1 cellular context compared by ENCODE assay signal in the genomic region with DNA sequence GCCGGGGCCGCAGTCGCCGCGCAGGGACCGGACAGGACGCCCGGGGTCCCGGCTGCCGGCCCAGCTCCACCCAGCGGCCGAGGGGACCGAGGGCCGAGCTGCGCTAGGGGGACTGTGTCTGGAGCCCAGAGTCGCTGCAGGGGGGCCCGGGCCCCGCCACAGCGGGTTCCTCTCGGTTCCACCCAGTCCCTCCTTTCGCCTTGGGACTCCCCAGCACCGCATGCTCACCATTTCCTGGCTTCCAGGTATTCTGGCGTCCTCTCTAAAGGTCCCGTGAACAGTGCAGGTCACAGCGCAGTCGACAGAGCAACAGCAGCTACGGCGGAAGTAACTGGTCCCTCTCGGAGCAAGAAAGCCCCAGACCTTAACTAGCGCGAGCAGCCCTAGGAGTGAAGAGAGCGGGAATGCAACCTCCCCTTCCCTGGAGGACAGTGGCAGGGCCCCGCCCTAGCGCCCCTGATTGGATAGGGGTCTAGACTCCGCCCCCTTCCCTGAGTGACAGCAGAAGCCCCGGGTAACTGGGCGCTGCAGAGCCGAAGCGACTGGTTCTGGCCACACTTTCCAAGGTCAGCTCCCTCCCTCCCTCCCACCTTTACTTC.
TF ChIP-seq lines count a peak whose summit lies in the region.

Gene ZNF878 (minus strand): TSS at position 391 of the 599 bp plus-strand sequence. CDS start 160 bp downstream, at position 231.

TF ChIP-seq in HepG2, 621 proteins besides CTCF, POLR2A, EP300 and RAD21 (continued from another document and continues in another):
- peak; percentile 88 for TF ChIP-seq ZNF18 (CRISPR knock-in tag; IDR thresholded peaks at IDR 0.05; ENCODE audit: insufficient replicate concordance)
- TF ChIP-seq TBX3 (IDR thresholded peaks at IDR 0.05; ENCODE audit: borderline replicate concordance): no peak
- no peak for TF ChIP-seq DPF2 (CRISPR knock-in tag; IDR thresholded peaks at IDR 0.05; ENCODE audit: borderline replicate concordance, low read depth)
- TF ChIP-seq, protein P1, sequence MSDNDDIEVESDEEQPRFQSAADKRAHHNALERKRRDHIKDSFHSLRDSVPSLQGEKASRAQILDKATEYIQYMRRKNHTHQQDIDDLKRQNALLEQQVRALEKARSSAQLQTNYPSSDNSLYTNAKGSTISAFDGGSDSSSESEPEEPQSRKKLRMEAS (IDR thresholded peaks at IDR 0.05): peak; percentile 48; the same call in 1 of the 2 replicates
- TF ChIP-seq NCOA5 (CRISPR knock-in tag; IDR thresholded peaks at IDR 0.05): no peak
- no peak for TF ChIP-seq MTF2 (CRISPR knock-in tag; IDR thresholded peaks at IDR 0.05; ENCODE audit: borderline replicate concordance)
- peak; percentile 56 for TF ChIP-seq AGO2 (optimal IDR thresholded peaks at IDR 0.05; ENCODE audit: low read depth, low read length)
- TF ChIP-seq ZNF776 (CRISPR knock-in tag; IDR thresholded peaks at IDR 0.05): peak; percentile 78; the same call in 1 of the 2 replicates
- TF ChIP-seq, protein P2, sequence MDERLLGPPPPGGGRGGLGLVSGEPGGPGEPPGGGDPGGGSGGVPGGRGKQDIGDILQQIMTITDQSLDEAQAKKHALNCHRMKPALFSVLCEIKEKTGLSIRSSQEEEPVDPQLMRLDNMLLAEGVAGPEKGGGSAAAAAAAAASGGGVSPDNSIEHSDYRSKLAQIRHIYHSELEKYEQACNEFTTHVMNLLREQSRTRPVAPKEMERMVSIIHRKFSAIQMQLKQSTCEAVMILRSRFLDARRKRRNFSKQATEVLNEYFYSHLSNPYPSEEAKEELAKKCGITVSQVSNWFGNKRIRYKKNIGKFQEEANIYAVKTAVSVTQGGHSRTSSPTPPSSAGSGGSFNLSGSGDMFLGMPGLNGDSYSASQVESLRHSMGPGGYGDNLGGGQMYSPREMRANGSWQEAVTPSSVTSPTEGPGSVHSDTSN (CRISPR knock-in tag; IDR thresholded peaks at IDR 0.05): peak; percentile 87
- TF ChIP-seq ZNF557 (CRISPR knock-in tag; IDR thresholded peaks at IDR 0.05): no peak
- TF ChIP-seq, protein P3, sequence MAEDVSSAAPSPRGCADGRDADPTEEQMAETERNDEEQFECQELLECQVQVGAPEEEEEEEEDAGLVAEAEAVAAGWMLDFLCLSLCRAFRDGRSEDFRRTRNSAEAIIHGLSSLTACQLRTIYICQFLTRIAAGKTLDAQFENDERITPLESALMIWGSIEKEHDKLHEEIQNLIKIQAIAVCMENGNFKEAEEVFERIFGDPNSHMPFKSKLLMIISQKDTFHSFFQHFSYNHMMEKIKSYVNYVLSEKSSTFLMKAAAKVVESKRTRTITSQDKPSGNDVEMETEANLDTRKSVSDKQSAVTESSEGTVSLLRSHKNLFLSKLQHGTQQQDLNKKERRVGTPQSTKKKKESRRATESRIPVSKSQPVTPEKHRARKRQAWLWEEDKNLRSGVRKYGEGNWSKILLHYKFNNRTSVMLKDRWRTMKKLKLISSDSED (CRISPR knock-in tag; IDR thresholded peaks at IDR 0.05): no peak
- peak; percentile 55; the same call in 1 of the 2 replicates for TF ChIP-seq ZNF646 (CRISPR knock-in tag; IDR thresholded peaks at IDR 0.05)
- TF ChIP-seq HNRNPK (IDR thresholded peaks at IDR 0.05; ENCODE audit: low read depth, low read length, poor library complexity, severe bottlenecking): peak; percentile 39
- TF ChIP-seq, protein P4, sequence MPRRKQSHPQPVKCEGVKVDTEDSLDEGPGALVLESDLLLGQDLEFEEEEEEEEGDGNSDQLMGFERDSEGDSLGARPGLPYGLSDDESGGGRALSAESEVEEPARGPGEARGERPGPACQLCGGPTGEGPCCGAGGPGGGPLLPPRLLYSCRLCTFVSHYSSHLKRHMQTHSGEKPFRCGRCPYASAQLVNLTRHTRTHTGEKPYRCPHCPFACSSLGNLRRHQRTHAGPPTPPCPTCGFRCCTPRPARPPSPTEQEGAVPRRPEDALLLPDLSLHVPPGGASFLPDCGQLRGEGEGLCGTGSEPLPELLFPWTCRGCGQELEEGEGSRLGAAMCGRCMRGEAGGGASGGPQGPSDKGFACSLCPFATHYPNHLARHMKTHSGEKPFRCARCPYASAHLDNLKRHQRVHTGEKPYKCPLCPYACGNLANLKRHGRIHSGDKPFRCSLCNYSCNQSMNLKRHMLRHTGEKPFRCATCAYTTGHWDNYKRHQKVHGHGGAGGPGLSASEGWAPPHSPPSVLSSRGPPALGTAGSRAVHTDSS (CRISPR knock-in tag; conservative IDR thresholded peaks at IDR 0.05): no peak
- TF ChIP-seq BHLHE40 (IDR thresholded peaks at IDR 0.05; ENCODE audit: low read length): no peak
- no peak for TF ChIP-seq ZBTB39 (CRISPR knock-in tag; IDR thresholded peaks at IDR 0.05)
- TF ChIP-seq, protein P5, sequence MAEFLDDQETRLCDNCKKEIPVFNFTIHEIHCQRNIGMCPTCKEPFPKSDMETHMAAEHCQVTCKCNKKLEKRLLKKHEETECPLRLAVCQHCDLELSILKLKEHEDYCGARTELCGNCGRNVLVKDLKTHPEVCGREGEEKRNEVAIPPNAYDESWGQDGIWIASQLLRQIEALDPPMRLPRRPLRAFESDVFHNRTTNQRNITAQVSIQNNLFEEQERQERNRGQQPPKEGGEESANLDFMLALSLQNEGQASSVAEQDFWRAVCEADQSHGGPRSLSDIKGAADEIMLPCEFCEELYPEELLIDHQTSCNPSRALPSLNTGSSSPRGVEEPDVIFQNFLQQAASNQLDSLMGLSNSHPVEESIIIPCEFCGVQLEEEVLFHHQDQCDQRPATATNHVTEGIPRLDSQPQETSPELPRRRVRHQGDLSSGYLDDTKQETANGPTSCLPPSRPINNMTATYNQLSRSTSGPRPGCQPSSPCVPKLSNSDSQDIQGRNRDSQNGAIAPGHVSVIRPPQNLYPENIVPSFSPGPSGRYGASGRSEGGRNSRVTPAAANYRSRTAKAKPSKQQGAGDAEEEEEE (CRISPR knock-in tag; IDR thresholded peaks at IDR 0.05; ENCODE audit: borderline replicate concordance): 0 out of 2 replicates have a peak, but pooled peaks have one; percentile 65
- no peak for TF ChIP-seq MBNL3 (CRISPR knock-in tag; conservative IDR thresholded peaks at IDR 0.05)
- TF ChIP-seq PHF8 (CRISPR knock-in tag; IDR thresholded peaks at IDR 0.05): peak; percentile 78
- TF ChIP-seq, protein P6, sequence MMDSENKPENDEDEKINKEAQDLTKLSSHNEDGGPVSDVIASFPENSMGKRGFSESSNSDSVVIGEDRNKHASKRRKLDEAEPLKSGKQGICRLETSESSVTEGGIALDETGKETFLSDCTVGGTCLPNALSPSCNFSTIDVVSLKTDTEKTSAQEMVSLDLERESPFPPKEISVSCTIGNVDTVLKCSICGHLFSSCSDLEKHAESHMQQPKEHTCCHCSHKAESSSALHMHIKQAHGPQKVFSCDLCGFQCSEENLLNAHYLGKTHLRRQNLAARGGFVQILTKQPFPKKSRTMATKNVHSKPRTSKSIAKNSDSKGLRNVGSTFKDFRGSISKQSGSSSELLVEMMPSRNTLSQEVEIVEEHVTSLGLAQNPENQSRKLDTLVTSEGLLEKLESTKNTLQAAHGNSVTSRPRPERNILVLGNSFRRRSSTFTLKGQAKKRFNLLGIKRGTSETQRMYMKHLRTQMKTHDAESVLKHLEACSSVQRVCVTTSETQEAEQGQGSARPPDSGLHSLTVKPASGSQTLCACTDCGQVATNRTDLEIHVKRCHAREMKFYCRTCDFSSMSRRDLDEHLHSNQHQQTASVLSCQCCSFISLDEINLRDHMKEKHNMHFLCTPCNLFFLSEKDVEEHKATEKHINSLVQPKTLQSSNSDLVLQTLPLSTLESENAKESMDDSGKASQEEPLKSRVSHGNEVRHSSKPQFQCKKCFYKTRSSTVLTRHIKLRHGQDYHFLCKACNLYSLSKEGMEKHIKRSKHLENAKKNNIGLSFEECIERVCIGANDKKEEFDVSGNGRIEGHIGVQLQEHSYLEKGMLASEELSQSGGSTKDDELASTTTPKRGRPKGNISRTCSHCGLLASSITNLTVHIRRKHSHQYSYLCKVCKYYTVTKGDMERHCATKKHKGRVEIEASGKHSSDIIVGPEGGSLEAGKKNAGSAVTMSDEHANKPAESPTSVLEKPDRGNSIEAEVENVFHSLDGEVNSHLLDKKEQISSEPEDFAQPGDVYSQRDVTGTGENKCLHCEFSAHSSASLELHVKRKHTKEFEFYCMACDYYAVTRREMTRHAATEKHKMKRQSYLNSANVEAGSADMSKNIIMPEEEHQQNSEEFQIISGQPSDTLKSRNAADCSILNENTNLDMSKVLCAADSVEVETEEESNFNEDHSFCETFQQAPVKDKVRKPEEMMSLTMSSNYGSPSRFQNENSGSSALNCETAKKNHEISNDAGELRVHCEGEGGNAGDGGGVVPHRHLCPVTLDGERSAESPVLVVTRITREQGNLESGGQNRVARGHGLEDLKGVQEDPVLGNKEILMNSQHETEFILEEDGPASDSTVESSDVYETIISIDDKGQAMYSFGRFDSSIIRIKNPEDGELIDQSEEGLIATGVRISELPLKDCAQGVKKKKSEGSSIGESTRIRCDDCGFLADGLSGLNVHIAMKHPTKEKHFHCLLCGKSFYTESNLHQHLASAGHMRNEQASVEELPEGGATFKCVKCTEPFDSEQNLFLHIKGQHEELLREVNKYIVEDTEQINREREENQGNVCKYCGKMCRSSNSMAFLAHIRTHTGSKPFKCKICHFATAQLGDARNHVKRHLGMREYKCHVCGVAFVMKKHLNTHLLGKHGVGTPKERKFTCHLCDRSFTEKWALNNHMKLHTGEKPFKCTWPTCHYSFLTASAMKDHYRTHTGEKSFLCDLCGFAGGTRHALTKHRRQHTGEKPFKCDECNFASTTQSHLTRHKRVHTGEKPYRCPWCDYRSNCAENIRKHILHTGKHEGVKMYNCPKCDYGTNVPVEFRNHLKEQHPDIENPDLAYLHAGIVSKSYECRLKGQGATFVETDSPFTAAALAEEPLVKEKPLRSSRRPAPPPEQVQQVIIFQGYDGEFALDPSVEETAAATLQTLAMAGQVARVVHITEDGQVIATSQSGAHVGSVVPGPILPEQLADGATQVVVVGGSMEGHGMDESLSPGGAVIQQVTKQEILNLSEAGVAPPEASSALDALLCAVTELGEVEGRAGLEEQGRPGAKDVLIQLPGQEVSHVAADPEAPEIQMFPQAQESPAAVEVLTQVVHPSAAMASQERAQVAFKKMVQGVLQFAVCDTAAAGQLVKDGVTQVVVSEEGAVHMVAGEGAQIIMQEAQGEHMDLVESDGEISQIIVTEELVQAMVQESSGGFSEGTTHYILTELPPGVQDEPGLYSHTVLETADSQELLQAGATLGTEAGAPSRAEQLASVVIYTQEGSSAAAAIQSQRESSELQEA (CRISPR knock-in tag; IDR thresholded peaks at IDR 0.05; ENCODE audit: not compliant biosample characterization): no peak
- peak; percentile 85; the same call in 1 of the 2 replicates for TF ChIP-seq ZNF138 (CRISPR knock-in tag; IDR thresholded peaks at IDR 0.05; ENCODE audit: low read depth)
- no peak for TF ChIP-seq ZNF737 (CRISPR knock-in tag; IDR thresholded peaks at IDR 0.05; ENCODE audit: borderline replicate concordance)
